In the genomic region with DNA sequence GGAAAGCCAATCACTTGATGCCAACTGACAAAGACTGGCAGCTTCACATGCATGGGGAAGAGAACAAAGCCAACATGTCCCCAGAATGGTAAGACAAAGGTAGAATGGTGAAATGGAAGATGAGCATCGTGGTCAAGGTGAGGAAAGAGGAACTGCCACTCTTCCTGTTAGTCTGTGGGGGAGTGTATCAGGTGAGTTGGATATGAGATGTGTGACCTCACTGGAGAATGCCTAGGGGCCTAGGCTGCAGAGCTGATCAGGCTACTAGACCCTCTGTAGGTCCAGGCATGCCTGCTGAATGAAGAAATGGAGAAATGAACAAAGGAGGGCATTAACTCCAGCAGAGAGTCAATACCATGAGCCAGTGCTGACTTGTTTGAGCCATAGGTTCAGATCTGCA, we compare ENCODE assay signal across 21 cellular contexts.
"Had no signal": no experiment of that assay in that cellular context is flagged by ENCODE, and none has a peak within 500 bp of the region (broad histone marks: within the 10 kb centered on the region; RNA-seq: fewer than 3 reads in every experiment).

No MANE protein-coding gene starts in this region.

- H3K4me2 ChIP-seq: neural progenitor cell had no signal

- H3K36me3 Mint-ChIP-seq: immature natural killer cell; memory B cell; natural killer cell treated with Interleukin-12 subunit alpha and Interleukin-12 subunit beta and Interleukin-15 and Interleukin-18, amount 100 ng/mL, for 72 hours; neural progenitor cell had no signal

- H3K4me1 ChIP-seq: left ventricle myocardium inferior, lower lobe of right lung, right atrium auricular region had no signal

- H3K9me3 Mint-ChIP-seq: immature natural killer cell; memory B cell; natural killer cell treated with Interleukin-12 subunit alpha and Interleukin-12 subunit beta and Interleukin-15 and Interleukin-18, amount 100 ng/mL, for 72 hours; neural progenitor cell had no signal

- H3K27ac Mint-ChIP-seq: immature natural killer cell; memory B cell; natural killer cell treated with Interleukin-12 subunit alpha and Interleukin-12 subunit beta and Interleukin-15 and Interleukin-18, amount 100 ng/mL, for 72 hours; neural progenitor cell had no signal

- H3K9ac ChIP-seq: neural progenitor cell had no signal

- H3K27ac ChIP-seq: left ventricle myocardium inferior, lower lobe of right lung, neural progenitor cell, ovary, right atrium auricular region, stomach, thoracic aorta had no signal

- H3K9me3 ChIP-seq: left ventricle myocardium inferior, lower lobe of right lung, ovary, right atrium auricular region, stomach, thoracic aorta, transverse colon had no signal

- H3K36me3 ChIP-seq: left ventricle myocardium inferior, lower lobe of right lung, neural progenitor cell, ovary, right atrium auricular region, stomach, thoracic aorta, transverse colon had no signal

- H3K4me1 Mint-ChIP-seq: immature natural killer cell, memory B cell had no signal

- H3K27me3 ChIP-seq: neural progenitor cell, ovary, right atrium auricular region, stomach, transverse colon had no signal

- FAIRE-seq: endometrium, small intestine had no signal

- DNase-seq: cortex of kidney; effector memory CD4-positive, alpha-beta T cell; erythroblast; immature natural killer cell; left ventricle myocardium inferior; lower lobe of right lung; midbrain; nucleus accumbens; ovary; small intestine; stimulated activated CD4-positive, alpha-beta T cell treated with anti-CD3 and anti-CD28 coated beads, Interleukin-12 subunit alpha, Interleukin-12 subunit beta, amount 100 ng/mL, for 4 hours; stimulated activated naive CD4-positive, alpha-beta T cell; stomach; substantia nigra; transverse colon had no signal

- ATAC-seq: lower lobe of right lung; natural killer cell treated with Interleukin-12 subunit alpha and Interleukin-12 subunit beta and Interleukin-15 and Interleukin-18, amount 100 ng/mL, for 72 hours had no signal

- H3K4me3 ChIP-seq: left ventricle myocardium inferior, lower lobe of right lung, neural progenitor cell, ovary, right atrium auricular region, stomach, thoracic aorta, transverse colon had no signal

- H2AFZ ChIP-seq: neural progenitor cell had no signal

- H3K4me3 Mint-ChIP-seq: immature natural killer cell; memory B cell; natural killer cell treated with Interleukin-12 subunit alpha and Interleukin-12 subunit beta and Interleukin-15 and Interleukin-18, amount 100 ng/mL, for 72 hours; neural progenitor cell had no signal
